In genomic region chr11:117300773-117301172, GRCh38 we compare ENCODE assay signal across 14 cellular contexts. TPM values are rescaled to one million over a fixed set of nuclear protein-coding genes. Genes with fewer than 3 reads are reported as not detected.
DNase-seq lines count a peak whose midpoint lies in the region; ATAC-seq, FAIRE-seq and TF ChIP-seq lines count a peak whose summit lies in the region.
"Had no signal": no experiment of that assay in that cellular context is flagged by ENCODE, and none has a peak within 500 bp of the region (broad histone marks: within the 10 kb centered on the region; RNA-seq: fewer than 3 reads in every experiment).

No MANE protein-coding gene starts in this region.

- H3K23ac ChIP-seq in H1 (ENCODE audit: insufficient read length): no peak overlapping the region

- DNase-seq in left ventricle myocardium superior (no peak), right atrium auricular region (ENCODE audit: low spot score) (no peak), H1 (ENCODE audit: low read depth in 1 of 2, low spot score in 2 of 2) (no peak), vagina (ENCODE audit: extremely low spot score in 2 of 2) (no peak), HCEC 1CT (no peak), SKM-1 treated with dmso at 0.1 percent for 144 hours (lab: John Stamatoyannopoulos, UW; ENCODE audit: unreplicated experiment) (no peak)
- DNase-seq in activated T-cell treated with anti-CD3 and anti-CD28 coated beads, Interleukin-2, amount 50 U/mL, for 48 hours: no peak
- DNase-seq: activated CD4-positive, alpha-beta T cell treated with anti-CD3 and anti-CD28 coated beads, Interleukin-2, amount 10 ng/mL, durations not matched to agents 7 days and 5 days; activated gamma-delta T cell treated with Interleukin-2 at 50 U/mL for 16 hours; KG1; RPMI8226 had no signal

- H2BK15ac ChIP-seq in H1 (ENCODE audit: low read length): 0 out of 2 replicates have a peak overlapping the region, but pooled peaks have one; percentile 46

- H3K79me1 ChIP-seq in H1 (ENCODE audit: low read depth, low read length): no peaks in the 10 kb centered on the region

- H3K27ac ChIP-seq in right atrium auricular region (no peak overlapping the region), H1 (ENCODE audit: low read depth, low read length) (no peak overlapping the region), vagina (peak overlapping the region; percentile 33)
- H3K27ac ChIP-seq: heart right ventricle had no signal

- no peak overlapping the region for H2BK5ac ChIP-seq in H1 (ENCODE audit: low read depth, low read length)

- no peak for TF ChIP-seq EP300 in H1 (IDR thresholded peaks at IDR 0.05; ENCODE audit: borderline replicate concordance in 1 of 2, low read depth in 2 of 2, low read length in 2 of 2)

- no peak for FAIRE-seq in H1 (lab: Jason Lieb, UNC)

- no peak overlapping the region for H3K56ac ChIP-seq in H1 (replicated peaks; ENCODE audit: insufficient read length, low read depth, low read length)

- WGBS in H1 (ENCODE audit: extremely low coverage in 1 of 2, insufficient coverage in 1 of 2, insufficient read length in 1 of 2, insufficient replicate concordance in 2 of 2, low coverage in 1 of 2, low lambda C conversion rate in 2 of 2, missing lambda C conversion rate in 1 of 2), 2 experiments: 90 to 100% methylated on average over 3 to 5 of the region's 5 CpGs

- no peak overlapping the region for H2BK120ac ChIP-seq in H1 (replicated peaks; ENCODE audit: low read depth, low read length)

- H3K79me2 ChIP-seq in H1 (ENCODE audit: control insufficient read depth in 1 of 2, insufficient read depth in 2 of 2, low read length in 2 of 2): no peaks in the 10 kb centered on the region

- no peak overlapping the region for H2AK5ac ChIP-seq in H1 (ENCODE audit: low read depth, low read length)

- H3K4me1 ChIP-seq in right atrium auricular region (peaks cover 0 to 19% of the 10 kb centered on the region in 2 donors), H1 (replicated peaks in 1 of 4; ENCODE audit: control insufficient read depth in 3 of 4, insufficient read depth in 4 of 4, low read length in 3 of 4) (peaks cover 7 to 23% (median 15%) of the 10 kb centered on the region in 4 experiments), neuron (ENCODE audit: insufficient read depth, low read length) (peaks cover 19% of the 10 kb centered on the region), vagina (peaks cover 20% of the 10 kb centered on the region)

- no peaks in the 10 kb centered on the region for H3K27me3 ChIP-seq in right atrium auricular region
- H3K27me3 ChIP-seq in H1 (replicated peaks in 1 of 4; ENCODE audit: control insufficient read depth in 3 of 4, extremely low read depth in 1 of 4, insufficient read depth in 3 of 4, low read length in 3 of 4): no peaks in the 10 kb centered on the region
- H3K27me3 ChIP-seq in neuron (ENCODE audit: insufficient read depth, low read length): no peaks in the 10 kb centered on the region
- no peaks in the 10 kb centered on the region for H3K27me3 ChIP-seq in vagina
- H3K27me3 ChIP-seq: heart right ventricle, tibial nerve had no signal

- no peak for TF ChIP-seq RAD21 in H1 (IDR thresholded peaks at IDR 0.05 in 1 of 2, conservative IDR thresholded peaks at IDR 0.05 in 1 of 2; ENCODE audit: low read depth in 2 of 2, low read length in 2 of 2)

- no peak overlapping the region for H2BK20ac ChIP-seq in H1 (ENCODE audit: low read length)

- no peak overlapping the region for H3K18ac ChIP-seq in H1 (ENCODE audit: extremely low read depth, low read length)

- no peaks in the 10 kb centered on the region for H4K20me1 ChIP-seq in H1 (replicated peaks in 1 of 2; ENCODE audit: control insufficient read depth in 1 of 2, insufficient read depth in 2 of 2, low read length in 2 of 2)

- H3K36me3 ChIP-seq in right atrium auricular region (no peaks in the 10 kb centered on the region), H1 (ENCODE audit: control insufficient read depth in 2 of 4, insufficient read depth in 4 of 4, low read length in 3 of 4) (no peaks in the 10 kb centered on the region), neuron (ENCODE audit: insufficient read depth, low read length) (peaks cover 4% of the 10 kb centered on the region), vagina (no peaks in the 10 kb centered on the region)

- H3K9ac ChIP-seq in H1 (replicated peaks in 1 of 4; ENCODE audit: extremely low read depth in 1 of 4, low read depth in 3 of 4, low read length in 3 of 4): no peak overlapping the region

- no peak overlapping the region for H4K5ac ChIP-seq in H1 (ENCODE audit: insufficient read length, low read depth, low read length)

- H3K4me3 ChIP-seq in right atrium auricular region (peak overlapping the region in 1 of 2 donors; percentile 24), H1 (ENCODE audit: extremely low read depth in 1 of 4, insufficient read depth in 2 of 4, low read depth in 3 of 4, low read length in 4 of 4) (no peak overlapping the region), neuron (ENCODE audit: low read length) (no peak overlapping the region), vagina (peak overlapping the region in 1 of 2 donors; percentile 27)

- H3K4ac ChIP-seq in H1 (replicated peaks; ENCODE audit: insufficient read length, low read depth, low read length): no peak overlapping the region

- no peaks in the 10 kb centered on the region for H3K23me2 ChIP-seq in H1 (ENCODE audit: low read depth, low read length)

- no peak overlapping the region for H3K14ac ChIP-seq in H1 (ENCODE audit: insufficient read length)

- CTCF ChIA-PET in H1 (lab: Charles Lee; ENCODE audit: partially characterized antibody): interaction anchor here (1.1 to 1.7 kb wide), 4 partner anchors 15 to 78 kb away, joined by 3 to 6 read pairs (median 4); partner anchors contain the start of gene BACE1

- peak; percentile 11 for ATAC-seq in left ventricle myocardium superior

- TF ChIP-seq POLR2A in H1 (IDR thresholded peaks at IDR 0.05; ENCODE audit: control extremely low read depth in 1 of 2, low read depth in 2 of 2, low read length in 2 of 2) (no peak), vagina (IDR thresholded peaks at IDR 0.05) (no peak)

- H3K9me3 ChIP-seq in right atrium auricular region: no peaks in the 10 kb centered on the region
- H3K9me3 ChIP-seq in H1 (ENCODE audit: insufficient read depth in 2 of 2, low read depth in 1 of 2, low read length in 1 of 2): no peaks in the 10 kb centered on the region
- H3K9me3 ChIP-seq in neuron (ENCODE audit: low read length): no peaks in the 10 kb centered on the region
- H3K9me3 ChIP-seq in vagina: no peaks in the 10 kb centered on the region
- H3K9me3 ChIP-seq: heart right ventricle, tibial nerve had no signal

- H3K4me2 ChIP-seq in H1 (ENCODE audit: insufficient read depth in 1 of 2, low read depth in 2 of 2, low read length in 2 of 2): no peak overlapping the region

- H4K8ac ChIP-seq in H1 (ENCODE audit: extremely low read depth, insufficient read depth, low read length): no peak overlapping the region; the same call in 1 of the 2 replicates

- POLR2A ChIA-PET in H1 (lab: Charles Lee; ENCODE audit: partially characterized antibody): interaction anchor here (1.0 to 1.6 kb wide), 3 partner anchors 9 to 23 kb away, joined by 3 to 6 read pairs (median 4); partner anchors contain the start of gene BACE1

- H2AFZ ChIP-seq in H1 (ENCODE audit: low read length) (no peak overlapping the region), neuron (ENCODE audit: low read depth, low read length) (peak overlapping the region; percentile 49)

- no peak overlapping the region for H2BK12ac ChIP-seq in H1 (ENCODE audit: low read depth, low read length)

- H4K91ac ChIP-seq in H1 (replicated peaks; ENCODE audit: insufficient read length, low read length): no peak overlapping the region

- intact Hi-C loops in left ventricle myocardium superior (cut with micrococcal nuclease): no loop called here
- intact Hi-C loops in vagina (cut with DNase I): no loop called here

- TF ChIP-seq CTCF in right atrium auricular region (IDR thresholded peaks at IDR 0.05): no peak
- no peak for TF ChIP-seq CTCF in H1 (IDR thresholded peaks at IDR 0.05; ENCODE audit: control extremely low read depth in 1 of 3, insufficient read depth in 1 of 3, low read depth in 1 of 3, low read length in 3 of 3)
- TF ChIP-seq CTCF in vagina (IDR thresholded peaks at IDR 0.05): no peak

RNA-seq across cellular contexts. Expression of gene BACE1-AS, which starts 9.6 kb away (rescaled TPM):
- total RNA-seq in left ventricle myocardium superior (8.5 TPM), right atrium auricular region (1 to 10 TPM; 7.5 to 9.0 TPM), vagina (10.6 TPM)
- total RNA-seq in H1 (2021; fragmentation: NEBNext Ultra II Directional; extraction: Animal tissue kit (Norgen Biotek cat#: 25700)): 12.2 and 14.9 TPM in 2 replicates
- 11.8 and 17.4 TPM in 2 replicates for polyA plus RNA-seq in H1 (2011; rRNA removed)
- 7.0 TPM for polyA plus RNA-seq in H1 (2011; cell fraction: cytosol; rRNA removed)
- polyA plus RNA-seq in H1 (2011; cell fraction: nucleus; rRNA removed): 13.1 TPM
- polyA plus RNA-seq in H1 (2012, experiment 1 of 2): 7.8 to 11.0 TPM (median 8.3 TPM) in 4 replicates
- polyA plus RNA-seq in H1 (2012, experiment 2 of 2): 0.92 TPM
- 9.5 TPM for polyA plus RNA-seq in H1 (2013, experiment 1 of 2)
- polyA plus RNA-seq in H1 (2013, experiment 2 of 2): 9.2 TPM
- polyA minus RNA-seq in H1 (2011; rRNA and poly(A)+ RNA removed): 19.7 and 28.4 TPM in 2 replicates
- 11.6 TPM for polyA minus RNA-seq in H1 (2011; cell fraction: cytosol; rRNA and poly(A)+ RNA removed)
- 13.4 TPM for polyA minus RNA-seq in H1 (2011; cell fraction: nucleus; rRNA and poly(A)+ RNA removed)

RNA-seq across cellular contexts. Expression of gene BACE1, which starts 15.3 kb away (rescaled TPM):
- total RNA-seq in left ventricle myocardium superior: 14.9 TPM
- total RNA-seq in right atrium auricular region: 10 to 100 TPM; 11.9 to 20.3 TPM
- total RNA-seq in H1 (2021; fragmentation: NEBNext Ultra II Directional; extraction: Animal tissue kit (Norgen Biotek cat#: 25700)): 7.5 and 7.7 TPM in 2 replicates
- 7.9 and 9.5 TPM in 2 replicates for polyA plus RNA-seq in H1 (2011; rRNA removed)
- polyA plus RNA-seq in H1 (2011; cell fraction: cytosol; rRNA removed): 6.1 TPM
- polyA plus RNA-seq in H1 (2011; cell fraction: nucleus; rRNA removed): 16.9 TPM
- polyA plus RNA-seq in H1 (2012, experiment 1 of 2): 8.2 to 11.3 TPM (median 9.2 TPM) in 4 replicates
- 4.9 TPM for polyA plus RNA-seq in H1 (2012, experiment 2 of 2)
- 6.5 TPM for polyA plus RNA-seq in H1 (2013, experiment 1 of 2)
- 6.4 TPM for polyA plus RNA-seq in H1 (2013, experiment 2 of 2)
- polyA minus RNA-seq in H1 (2011; rRNA and poly(A)+ RNA removed): 20.2 and 21.9 TPM in 2 replicates
- polyA minus RNA-seq in H1 (2011; cell fraction: cytosol; rRNA and poly(A)+ RNA removed): 6.2 TPM
- 5.4 TPM for polyA minus RNA-seq in H1 (2011; cell fraction: nucleus; rRNA and poly(A)+ RNA removed)
- total RNA-seq in vagina: 25.8 TPM

RNA-seq across cellular contexts. Expression of gene CEP164, which starts 26.9 kb away (rescaled TPM):
- total RNA-seq in left ventricle myocardium superior (4.9 TPM), right atrium auricular region (1 to 10 TPM; 3.3 to 7.6 TPM), vagina (21.6 TPM)
- total RNA-seq in H1 (2021; fragmentation: NEBNext Ultra II Directional; extraction: Animal tissue kit (Norgen Biotek cat#: 25700)): 18.7 and 20.8 TPM in 2 replicates
- 8.4 and 10.5 TPM in 2 replicates for polyA plus RNA-seq in H1 (2011; rRNA removed)
- polyA plus RNA-seq in H1 (2011; cell fraction: cytosol; rRNA removed): 12.3 TPM
- 49.4 TPM for polyA plus RNA-seq in H1 (2011; cell fraction: nucleus; rRNA removed)
- polyA plus RNA-seq in H1 (2012, experiment 1 of 2): 14.5 to 18.6 TPM (median 14.7 TPM) in 4 replicates
- polyA plus RNA-seq in H1 (2012, experiment 2 of 2): 9.2 TPM
- 17.7 TPM for polyA plus RNA-seq in H1 (2013, experiment 1 of 2)
- 16.6 TPM for polyA plus RNA-seq in H1 (2013, experiment 2 of 2)
- 12.4 and 13.0 TPM in 2 replicates for polyA minus RNA-seq in H1 (2011; rRNA and poly(A)+ RNA removed)
- polyA minus RNA-seq in H1 (2011; cell fraction: cytosol; rRNA and poly(A)+ RNA removed): 9.7 TPM
- 14.4 TPM for polyA minus RNA-seq in H1 (2011; cell fraction: nucleus; rRNA and poly(A)+ RNA removed)
